In genomic region chr1:192601145-192602048, GRCh38 we compare ENCODE assay signal across 13 cellular contexts. TPM values are rescaled to one million over a fixed set of nuclear protein-coding genes. Genes with fewer than 3 reads are reported as not detected.
DNase-seq lines count a peak whose midpoint lies in the region; ATAC-seq, FAIRE-seq and TF ChIP-seq lines count a peak whose summit lies in the region.
"Had no signal": no experiment of that assay in that cellular context is flagged by ENCODE, and none has a peak within 500 bp of the region (broad histone marks: within the 10 kb centered on the region; RNA-seq: fewer than 3 reads in every experiment).

No MANE protein-coding gene starts in this region.

- no peak overlapping the region for H2AFZ ChIP-seq in DND-41 (ENCODE audit: low read depth, low read length)

- FAIRE-seq in GM19239 (lab: Jason Lieb, UNC) = peak; percentile 80

- no peak overlapping the region for H3K4me2 ChIP-seq in DND-41 (ENCODE audit: insufficient read depth, low read length)

- no peak overlapping the region for H3K4me3 ChIP-seq in DND-41 (ENCODE audit: low read depth in 1 of 2, low read length in 2 of 2)
- H3K4me3 ChIP-seq: esophagus squamous epithelium, tibial nerve had no signal

- H3K9me3 Mint-ChIP-seq in activated T-helper 17 cell treated with anti-CD3 and anti-CD28 coated beads, Interleukin-2, amount 50 U/mL, for 72 hours = no peaks in the 10 kb centered on the region

- no peak overlapping the region for H3K9ac ChIP-seq in DND-41 (ENCODE audit: low read depth, low read length)

- TF ChIP-seq CTCF in DND-41 (IDR thresholded peaks at IDR 0.05; ENCODE audit: borderline replicate concordance, extremely low read depth, low read length, poor library complexity, severe bottlenecking) = no peak

- no peaks in the 10 kb centered on the region for H3K79me2 ChIP-seq in DND-41 (ENCODE audit: insufficient read depth, low read length)

- H3K27me3 Mint-ChIP-seq in activated T-helper 17 cell treated with anti-CD3 and anti-CD28 coated beads, Interleukin-2, amount 50 U/mL, for 72 hours = no peaks in the 10 kb centered on the region

- no peaks in the 10 kb centered on the region for H3K4me1 Mint-ChIP-seq in activated T-helper 17 cell treated with anti-CD3 and anti-CD28 coated beads, Interleukin-2, amount 50 U/mL, for 72 hours

- ATAC-seq in DND-41 (ENCODE audit: insufficient read depth, low read depth) (peak; percentile 52; the same call in 2 of the 3 replicates), HG03064 (IDR thresholded peaks at IDR 0.05; ENCODE audit: low read depth, unreplicated experiment) (peak; percentile 52)
- peak; percentile 81 for ATAC-seq in activated T-helper 17 cell treated with anti-CD3 and anti-CD28 coated beads, Interleukin-2, amount 50 U/mL, for 72 hours (replicated peaks)

- no peak overlapping the region for H3K27ac ChIP-seq in DND-41 (ENCODE audit: low read length)
- H3K27ac ChIP-seq: esophagus squamous epithelium, tibial nerve had no signal

- H3K9me3 ChIP-seq in DND-41 (ENCODE audit: insufficient read depth, low read length, severe bottlenecking) = no peaks in the 10 kb centered on the region
- H3K9me3 ChIP-seq: esophagus squamous epithelium, tibial nerve had no signal

- H3K36me3 ChIP-seq in DND-41 (ENCODE audit: insufficient read depth, low read length) = no peaks in the 10 kb centered on the region
- H3K36me3 ChIP-seq: esophagus squamous epithelium, tibial nerve had no signal

- H4K20me1 ChIP-seq in DND-41 (ENCODE audit: insufficient read depth, low read length) = no peaks in the 10 kb centered on the region

- H3K4me1 ChIP-seq in DND-41 (ENCODE audit: insufficient read depth, low read length) = peaks cover 23% of the 10 kb centered on the region
- H3K4me1 ChIP-seq: esophagus squamous epithelium, tibial nerve had no signal

- no peaks in the 10 kb centered on the region for H3K27me3 ChIP-seq in DND-41 (ENCODE audit: insufficient read depth, low read length, poor library complexity)
- H3K27me3 ChIP-seq: esophagus squamous epithelium, tibial nerve had no signal

- peak overlapping the region; percentile 42 for H3K27ac Mint-ChIP-seq in activated T-helper 17 cell treated with anti-CD3 and anti-CD28 coated beads, Interleukin-2, amount 50 U/mL, for 72 hours

- no peaks in the 10 kb centered on the region for H3K36me3 Mint-ChIP-seq in activated T-helper 17 cell treated with anti-CD3 and anti-CD28 coated beads, Interleukin-2, amount 50 U/mL, for 72 hours (ENCODE audit: low read depth)

- no peak overlapping the region for H3K4me3 Mint-ChIP-seq in activated T-helper 17 cell treated with anti-CD3 and anti-CD28 coated beads, Interleukin-2, amount 50 U/mL, for 72 hours

- DNase-seq in DND-41 (no peak), GM19239 (ENCODE audit: insufficient read length, low spot score) (no peak), AG08396 (ENCODE audit: low spot score) (no peak), AG20443 (ENCODE audit: low spot score) (no peak)
- no peak for DNase-seq in activated CD8-positive, alpha-beta memory T cell treated with anti-CD3 and anti-CD28 coated beads, Interleukin-2, amount 50 U/mL, for 4 hours
- no peak for DNase-seq in activated CD4-positive, alpha-beta T cell treated with anti-CD3 and anti-CD28 coated beads, Interleukin-2, amount 50 U/mL, for 1 hour
- DNase-seq: activated gamma-delta T cell treated with Interleukin-2 at 50 U/mL for 16 hours; esophagus squamous epithelium; midbrain; stimulated activated CD4-positive, alpha-beta T cell treated with anti-CD3 and anti-CD28 coated beads, Interleukin-15, amount 100 ng/mL, for 24 hours had no signal

RNA-seq across cellular contexts. Expression of gene RGS1, which starts 25.8 kb away (rescaled TPM):
- total RNA-seq in activated T-helper 17 cell treated with anti-CD3 and anti-CD28 coated beads, Interleukin-2, amount 50 U/mL, for 72 hours = 100 to 1,000 TPM in 1 of 2 donors, 10 to 100 TPM in 1; 64.7 to 151 TPM

RNA-seq across cellular contexts. Expression of gene RGS13, which starts 34.5 kb away (rescaled TPM):
- total RNA-seq in activated T-helper 17 cell treated with anti-CD3 and anti-CD28 coated beads, Interleukin-2, amount 50 U/mL, for 72 hours = under 1 TPM in 1 of 2 donors, not detected in 1; 0.19 TPM
